ENCODE assay signal across 10 cellular contexts in the genomic region with DNA sequence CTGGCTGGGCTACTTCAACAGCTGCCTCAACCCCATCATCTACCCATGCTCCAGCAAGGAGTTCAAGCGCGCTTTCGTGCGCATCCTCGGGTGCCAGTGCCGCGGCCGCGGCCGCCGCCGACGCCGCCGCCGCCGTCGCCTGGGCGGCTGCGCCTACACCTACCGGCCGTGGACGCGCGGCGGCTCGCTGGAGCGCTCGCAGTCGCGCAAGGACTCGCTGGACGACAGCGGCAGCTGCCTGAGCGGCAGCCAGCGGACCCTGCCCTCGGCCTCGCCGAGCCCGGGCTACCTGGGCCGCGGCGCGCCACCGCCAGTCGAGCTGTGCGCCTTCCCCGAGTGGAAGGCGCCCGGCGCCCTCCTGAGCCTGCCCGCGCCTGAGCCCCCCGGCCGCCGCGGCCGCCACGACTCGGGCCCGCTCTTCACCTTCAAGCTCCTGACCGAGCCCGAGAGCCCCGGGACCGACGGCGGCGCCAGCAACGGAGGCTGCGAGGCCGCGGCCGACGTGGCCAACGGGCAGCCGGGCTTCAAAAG. TPM values are rescaled to one million over a fixed set of nuclear protein-coding genes. Genes with fewer than 3 reads are reported as not detected.
A peak's percentile ranks its signal among the peaks of the same experiment; 100 is the strongest.
DNase-seq lines count a peak whose midpoint lies in the region; ATAC-seq and TF ChIP-seq lines count a peak whose summit lies in the region.
"Had no signal": no experiment of that assay in that cellular context is flagged by ENCODE, and none has a peak within 500 bp of the region (broad histone marks: within the 10 kb centered on the region; RNA-seq: fewer than 3 reads in every experiment).

No MANE protein-coding gene starts in this region.

- POLR2A ChIA-PET in naive thymus-derived CD8-positive, alpha-beta T cell (lab: Charles Lee), result no interaction called here
- POLR2A ChIA-PET in CD4-positive, alpha-beta memory T cell (lab: Charles Lee; ENCODE audit: partially characterized antibody), result no interaction called here

- ATAC-seq in gastroesophageal sphincter, result peak; percentile 39
- no peak for ATAC-seq in naive thymus-derived CD8-positive, alpha-beta T cell
- no peak for ATAC-seq in GM21381 (IDR thresholded peaks at IDR 0.05; ENCODE audit: unreplicated experiment)

- CTCF ChIA-PET in CD4-positive, alpha-beta memory T cell (lab: Charles Lee; ENCODE audit: partially characterized antibody), result no interaction called here

- no peak for TF ChIP-seq POLR2A in gastroesophageal sphincter (IDR thresholded peaks at IDR 0.05)

- H3K27me3 ChIP-seq in BLaER1 treated with 17β-estradiol and CSF1 and Interleukin-3, amounts not matched to agents 10 nM and 100 nM, result peaks cover 41 to 65% (median 57%) of the 10 kb centered on the region in 11 experiments
- peaks cover 73% of the 10 kb centered on the region for H3K27me3 ChIP-seq in gastroesophageal sphincter
- H3K27me3 ChIP-seq in CD4-positive, alpha-beta memory T cell (ENCODE audit: insufficient read depth, low read length), result no peaks in the 10 kb centered on the region

- H3K36me3 ChIP-seq in BLaER1 treated with 17β-estradiol and CSF1 and Interleukin-3, amounts not matched to agents 10 nM and 100 nM, result no peaks in the 10 kb centered on the region
- H3K36me3 ChIP-seq in gastroesophageal sphincter, result no peaks in the 10 kb centered on the region
- no peaks in the 10 kb centered on the region for H3K36me3 ChIP-seq in CD4-positive, alpha-beta memory T cell (ENCODE audit: insufficient read depth, low read length)

- peak overlapping the region in 1 of 10 donors; percentile 60 for H3K27ac Mint-ChIP-seq in naive thymus-derived CD8-positive, alpha-beta T cell
- H3K27ac Mint-ChIP-seq in CD4-positive, alpha-beta memory T cell, result no peak overlapping the region

- peaks cover 0 to 4% (median 0%) of the 10 kb centered on the region in 10 experiments; a peak in 1 of 20 replicates for H3K4me1 ChIP-seq in BLaER1 treated with 17β-estradiol and CSF1 and Interleukin-3, amounts not matched to agents 10 nM and 100 nM
- H3K4me1 ChIP-seq in gastroesophageal sphincter, result peaks cover 0 to 14% (median 0%) of the 10 kb centered on the region in 3 donors
- H3K4me1 ChIP-seq in CD4-positive, alpha-beta memory T cell (ENCODE audit: insufficient read depth, low read length), result peaks cover 6% of the 10 kb centered on the region

- no peak for TF ChIP-seq CTCF in gastroesophageal sphincter (IDR thresholded peaks at IDR 0.05)

- H3K9ac ChIP-seq in BLaER1 treated with 17β-estradiol and CSF1 and Interleukin-3, amounts not matched to agents 10 nM and 100 nM, result peak overlapping the region in 3 of 11 experiments; percentile 27 to 31 (median 30); a peak in 3 of 22 replicates

- H3K4me3 ChIP-seq in BLaER1 treated with 17β-estradiol and CSF1 and Interleukin-3, amounts not matched to agents 10 nM and 100 nM, result peak overlapping the region; percentile 26 to 66 (median 49); a peak in 18 of 20 replicates
- peak overlapping the region in 1 of 2 donors; percentile 47 for H3K4me3 ChIP-seq in gastroesophageal sphincter
- H3K4me3 ChIP-seq in CD4-positive, alpha-beta memory T cell (ENCODE audit: low read length in 2 of 2), result no peak overlapping the region

- H3K9me3 ChIP-seq in BLaER1 treated with 17β-estradiol and CSF1 and Interleukin-3, amounts not matched to agents 10 nM and 100 nM (replicated peaks in 1 of 11), result peaks cover 0 to 16% (median 8%) of the 10 kb centered on the region in 11 experiments; a peak in 5 of 22 replicates
- no peaks in the 10 kb centered on the region for H3K9me3 ChIP-seq in gastroesophageal sphincter
- no peaks in the 10 kb centered on the region for H3K9me3 ChIP-seq in CD4-positive, alpha-beta memory T cell (ENCODE audit: control insufficient read depth in 1 of 2, low read length in 2 of 2)

- H3K4me1 Mint-ChIP-seq in naive thymus-derived CD8-positive, alpha-beta T cell, result peaks cover 5 to 15% (median 14%) of the 10 kb centered on the region in 4 donors
- peaks cover 8 to 19% (median 12%) of the 10 kb centered on the region in 4 donors for H3K4me1 Mint-ChIP-seq in CD4-positive, alpha-beta memory T cell

- WGBS in gastroesophageal sphincter (ENCODE audit: low coverage in 1 of 2), 2 donors, result 3% methylated on average over 7 of the region's 76 CpGs; no CpG with 5 or more reads in 1 of the 2 donors

- H3K4me2 ChIP-seq in BLaER1 treated with 17β-estradiol and CSF1 and Interleukin-3, amounts not matched to agents 10 nM and 100 nM, result peak overlapping the region; percentile 42 to 79 (median 72)

- H3K36me3 Mint-ChIP-seq in naive thymus-derived CD8-positive, alpha-beta T cell, result peaks cover 0 to 7% (median 0%) of the 10 kb centered on the region in 3 donors
- no peaks in the 10 kb centered on the region for H3K36me3 Mint-ChIP-seq in CD4-positive, alpha-beta memory T cell

- H3K9me3 Mint-ChIP-seq in naive thymus-derived CD8-positive, alpha-beta T cell, result peaks cover 0 to 4% (median 0%) of the 10 kb centered on the region in 9 donors
- H3K9me3 Mint-ChIP-seq in CD4-positive, alpha-beta memory T cell, result peaks cover 0 to 2% (median 0%) of the 10 kb centered on the region in 8 donors

- TF ChIP-seq EP300 in gastroesophageal sphincter (IDR thresholded peaks at IDR 0.05), result no peak

- peaks cover 45 to 91% (median 58%) of the 10 kb centered on the region in 5 donors for H3K27me3 Mint-ChIP-seq in naive thymus-derived CD8-positive, alpha-beta T cell
- peaks cover 35 to 53% of the 10 kb centered on the region in 2 donors for H3K27me3 Mint-ChIP-seq in CD4-positive, alpha-beta memory T cell

- peak overlapping the region in 6 of 10 donors; percentile 0 to 70 (median 52) for H3K4me3 Mint-ChIP-seq in naive thymus-derived CD8-positive, alpha-beta T cell
- peak overlapping the region in 4 of 8 donors; percentile 27 to 84 (median 80) for H3K4me3 Mint-ChIP-seq in CD4-positive, alpha-beta memory T cell

- peak; percentile 26 for DNase-seq in NCI-H748 treated with DMSO at 0.1 percent for 48 hours (lab: John Stamatoyannopoulos, UW)
- no peak for DNase-seq in naive thymus-derived CD8-positive, alpha-beta T cell
- DNase-seq in activated CD4-positive, CD25-positive, alpha-beta regulatory T cell treated with anti-CD3 and anti-CD28 coated beads, Interleukin-2, amount 50 U/mL, for 72 hours, result no peak
- no peak for DNase-seq in middle frontal gyrus (ENCODE audit: extremely low spot score, low spot score)
- no peak for DNase-seq in CD4-positive, alpha-beta memory T cell
- DNase-seq: activated CD4-positive, CD25-positive, alpha-beta regulatory T cell; stimulated activated CD4-positive, alpha-beta T cell treated with anti-CD3 and anti-CD28 coated beads, Interleukin-4, amount 100 ng/mL, for 24 hours had no signal

- H3K27ac ChIP-seq in BLaER1 treated with 17β-estradiol and CSF1 and Interleukin-3, amounts not matched to agents 10 nM and 100 nM, result no peak overlapping the region
- no peak overlapping the region for H3K27ac ChIP-seq in gastroesophageal sphincter
- H3K27ac ChIP-seq in CD4-positive, alpha-beta memory T cell (ENCODE audit: low read depth, low read length), result no peak overlapping the region

- intact Hi-C loops in CD4-positive, alpha-beta memory T cell (cut with micrococcal nuclease), result no loop called here

- H4K20me1 ChIP-seq in BLaER1 treated with 17β-estradiol and CSF1 and Interleukin-3, amounts not matched to agents 10 nM and 100 nM, result no peaks in the 10 kb centered on the region; a peak in 1 of 22 replicates

RNA-seq across cellular contexts. Expression of a gene that starts 36.9 kb away (rescaled TPM):
- 10 to 100 TPM; 39.3 to 62.9 (median 58.9) TPM for total RNA-seq in gastroesophageal sphincter
- 10 to 100 TPM; 45.6 TPM for total RNA-seq in naive thymus-derived CD8-positive, alpha-beta T cell
- 100 to 1,000 TPM in 1 of 3 donors, 10 to 100 TPM in 2; 84.7 to 101 (median 91.7) TPM for polyA plus RNA-seq in naive thymus-derived CD8-positive, alpha-beta T cell
- total RNA-seq in CD4-positive, alpha-beta memory T cell, result 10 to 100 TPM; 47.5 to 47.9 TPM
- 100 to 1,000 TPM in 1 of 2 donors, 10 to 100 TPM in 1; 95.4 to 147 TPM for polyA plus RNA-seq in CD4-positive, alpha-beta memory T cell

RNA-seq across cellular contexts. Expression of a gene that starts 55.7 kb away (rescaled TPM):
- total RNA-seq in gastroesophageal sphincter, result 1 to 10 TPM in 3 of 4 donors, under 1 TPM in 1; 0.67 to 5.3 (median 3.0) TPM
- total RNA-seq in naive thymus-derived CD8-positive, alpha-beta T cell, result not detected
- polyA plus RNA-seq in naive thymus-derived CD8-positive, alpha-beta T cell, result not detected
- total RNA-seq in CD4-positive, alpha-beta memory T cell, result not detected
- not detected for polyA plus RNA-seq in CD4-positive, alpha-beta memory T cell

Comparison
In these comparisons a context has a peak if more than half of its experiments do, and no peak if none do; other contexts are left out.
1. H3K4me3 ChIP-seq: peak in BLaER1 treated with 17β-estradiol and CSF1 and Interleukin-3, amounts not matched to agents 10 nM and 100 nM (10 of 10); none in CD4-positive, alpha-beta memory T cell (0 of 2).